In genomic region chr2:205879362-205879761, GRCh38 we compare ENCODE assay signal across 15 cellular contexts.
A peak's percentile ranks its signal among the peaks of the same experiment; 100 is the strongest.
DNase-seq lines count a peak whose midpoint lies in the region; ATAC-seq and TF ChIP-seq lines count a peak whose summit lies in the region.
"Had no signal": no experiment of that assay in that cellular context is flagged by ENCODE, and none has a peak within 500 bp of the region (broad histone marks: within the 10 kb centered on the region; RNA-seq: fewer than 3 reads in every experiment).

No MANE protein-coding gene starts in this region.

- H3K36me3 Mint-ChIP-seq in GM23338 (ENCODE audit: low read depth) (peaks cover under 1% of the 10 kb centered on the region; the same call in 1 of the 3 replicates), osteocyte (ENCODE audit: unreplicated experiment) (no peaks in the 10 kb centered on the region)
- H3K36me3 Mint-ChIP-seq: naive thymus-derived CD4-positive, alpha-beta T cell had no signal

- H3K79me2 ChIP-seq in GM23338 (replicated peaks; ENCODE audit: insufficient read depth): no peaks in the 10 kb centered on the region

- peaks cover 10% of the 10 kb centered on the region; the same call in 1 of the 3 replicates for H3K4me1 Mint-ChIP-seq in GM23338
- peaks cover 11% of the 10 kb centered on the region for H3K4me1 Mint-ChIP-seq in osteocyte (ENCODE audit: unreplicated experiment)
- H3K4me1 Mint-ChIP-seq: naive thymus-derived CD4-positive, alpha-beta T cell had no signal

- H3K27ac Mint-ChIP-seq in GM23338 (no peak overlapping the region), osteocyte (ENCODE audit: unreplicated experiment) (no peak overlapping the region)
- H3K27ac Mint-ChIP-seq: naive thymus-derived CD4-positive, alpha-beta T cell had no signal

- H3K4me3 Mint-ChIP-seq in GM23338: no peak overlapping the region
- H3K4me3 Mint-ChIP-seq in osteocyte (ENCODE audit: unreplicated experiment): no peak overlapping the region

- TF ChIP-seq CTCF in GM23338 (conservative IDR thresholded peaks at IDR 0.05; ENCODE audit: low read depth in 2 of 2) (no peak), osteocyte (IDR thresholded peaks at IDR 0.05) (no peak)

- H4K20me1 ChIP-seq in GM23338 (replicated peaks; ENCODE audit: insufficient read depth): no peaks in the 10 kb centered on the region

- peaks cover 5% of the 10 kb centered on the region for H3K9me3 Mint-ChIP-seq in GM23338
- peaks cover under 1% of the 10 kb centered on the region for H3K9me3 Mint-ChIP-seq in osteocyte (ENCODE audit: unreplicated experiment)

- H2AFZ ChIP-seq in GM23338: peak overlapping the region; percentile 82; the same call in 1 of the 2 replicates

- no peak for ATAC-seq in GM23338
- ATAC-seq in GM18498 (IDR thresholded peaks at IDR 0.05; ENCODE audit: unreplicated experiment): no peak
- ATAC-seq: naive thymus-derived CD4-positive, alpha-beta T cell had no signal

- no peak overlapping the region for H3K4me2 ChIP-seq in GM23338

- H3K27me3 Mint-ChIP-seq in GM23338 (ENCODE audit: insufficient read depth, low read depth, poor library complexity): no peaks in the 10 kb centered on the region
- H3K27me3 Mint-ChIP-seq in osteocyte (ENCODE audit: unreplicated experiment): peaks cover 42% of the 10 kb centered on the region

- H3K27me3 ChIP-seq in GM23338 (ENCODE audit: insufficient read depth): no peaks in the 10 kb centered on the region
- H3K27me3 ChIP-seq: BE2C, colonic mucosa, tibial artery had no signal

- H3K36me3 ChIP-seq in GM23338 (ENCODE audit: insufficient read depth): no peaks in the 10 kb centered on the region
- H3K36me3 ChIP-seq: BE2C, colonic mucosa, tibial artery had no signal

- H3K4me1 ChIP-seq in GM23338 (ENCODE audit: insufficient read depth): peaks cover 6% of the 10 kb centered on the region
- H3K4me1 ChIP-seq: BE2C, colonic mucosa had no signal

- H3K9me2 ChIP-seq in GM23338 (ENCODE audit: insufficient read depth): no peaks in the 10 kb centered on the region; the same call in 1 of the 2 replicates

- H3K4me3 ChIP-seq in GM23338: no peak overlapping the region
- H3K4me3 ChIP-seq: colonic mucosa, tibial artery had no signal

- DNase-seq in GM23338 (ENCODE audit: low spot score): no peak
- peak; percentile 17 for DNase-seq in NCI-H2081 treated with DMSO at 0.1 percent for 48 hours (lab: John Stamatoyannopoulos, UW)
- DNase-seq in RPMI7951 (ENCODE audit: low read depth): peak; percentile 39
- peak; percentile 63 for DNase-seq in myocyte (ENCODE audit: low read depth)
- DNase-seq in osteocyte (ENCODE audit: extremely low spot score, unreplicated experiment): no peak
- no peak for DNase-seq in COLO829 (ENCODE audit: low spot score)
- DNase-seq: activated CD4-positive, alpha-beta T cell treated with anti-CD3 and anti-CD28 coated beads for 1 hour; activated naive CD4-positive, alpha-beta T cell; BE2C; colonic mucosa; MV-4-11; naive thymus-derived CD4-positive, alpha-beta T cell; SIG-M5; tibial artery had no signal

- H3F3A ChIP-seq in GM23338 (replicated peaks; ENCODE audit: low read depth): no peaks in the 10 kb centered on the region

- H3K27ac ChIP-seq in GM23338 (ENCODE audit: low read depth): 0 out of 2 replicates have a peak overlapping the region, but pooled peaks have one; percentile 33
- H3K27ac ChIP-seq: colonic mucosa, tibial artery had no signal

TF ChIP-seq in GM23338, 12 proteins besides CTCF, POLR2A, EP300 and RAD21 (continues in another document):
- TF ChIP-seq REST (IDR thresholded peaks at IDR 0.05; ENCODE audit: unreplicated experiment): no peak
- TF ChIP-seq EZH2phosphoT487 (IDR thresholded peaks at IDR 0.05; ENCODE audit: unreplicated experiment): no peak
- no peak for TF ChIP-seq JUNB (IDR thresholded peaks at IDR 0.05; ENCODE audit: unreplicated experiment)
- TF ChIP-seq ZNF331 (CRISPR knock-in tag; IDR thresholded peaks at IDR 0.05; ENCODE audit: low read depth): no peak
- TF ChIP-seq ZNF462 (CRISPR knock-in tag; IDR thresholded peaks at IDR 0.05): no peak
- no peak for TF ChIP-seq EZH2 (IDR thresholded peaks at IDR 0.05; ENCODE audit: low read depth, unreplicated experiment)
- TF ChIP-seq NANOG (IDR thresholded peaks at IDR 0.05; ENCODE audit: borderline replicate concordance): no peak
- no peak for TF ChIP-seq POLR2AphosphoS5 (IDR thresholded peaks at IDR 0.05; ENCODE audit: low read depth)
- TF ChIP-seq STAT1 (IDR thresholded peaks at IDR 0.05; ENCODE audit: unreplicated experiment): no peak
- no peak for TF ChIP-seq CREB1 (CRISPR knock-in tag; IDR thresholded peaks at IDR 0.05; ENCODE audit: low read depth)
- TF ChIP-seq ZNF114 (CRISPR knock-in tag; IDR thresholded peaks at IDR 0.05): no peak

Comparison
In these comparisons a context has a peak if more than half of its experiments do, and no peak if none do; other contexts are left out.
1. DNase-seq: peak in NCI-H2081 treated with DMSO at 0.1 percent for 48 hours (single experiment), RPMI7951 (single experiment) and myocyte (single experiment); none in GM23338 (single experiment), osteocyte (single experiment) and COLO829 (single experiment).